1 cellular context compared by ENCODE assay signal in genomic region chr11:34160049-34160721, GRCh38.
TF ChIP-seq lines count a peak whose summit lies in the region.

No MANE protein-coding gene starts in this region.

TF ChIP-seq in K562, 482 proteins besides CTCF, POLR2A, EP300 and RAD21:
- TF ChIP-seq POU5F1 (IDR thresholded peaks at IDR 0.05; ENCODE audit: borderline replicate concordance, low read depth, low read length, partially characterized antibody) (no peak), TAL1 (IDR thresholded peaks at IDR 0.05) (no peak), ZNF740 (CRISPR knock-in tag; IDR thresholded peaks at IDR 0.05) (peak; percentile 60; the same call in 1 of the 2 replicates), ZNF740 (tag; IDR thresholded peaks at IDR 0.05) (no peak), KDM1A (IDR thresholded peaks at IDR 0.05) (no peak)
